In genomic region chr20:34129518-34130162, GRCh38 we compare ENCODE assay signal across 8 cellular contexts. TPM values are rescaled to one million over a fixed set of nuclear protein-coding genes. Genes with fewer than 3 reads are reported as not detected.
DNase-seq lines count a peak whose midpoint lies in the region; ATAC-seq and TF ChIP-seq lines count a peak whose summit lies in the region.

No MANE protein-coding gene starts in this region.

- no peaks in the 10 kb centered on the region for H3K4me1 ChIP-seq in foreskin keratinocyte
- peaks cover 5% of the 10 kb centered on the region for H3K4me1 ChIP-seq in vagina

- H3K4me3 Mint-ChIP-seq in osteocyte (ENCODE audit: unreplicated experiment), result peak overlapping the region; percentile 52

- peaks cover 9% of the 10 kb centered on the region for H3K9me3 Mint-ChIP-seq in osteocyte (ENCODE audit: unreplicated experiment)

- no peaks in the 10 kb centered on the region for H3K36me3 Mint-ChIP-seq in osteocyte (ENCODE audit: unreplicated experiment)

- no peak overlapping the region for H3K4me3 ChIP-seq in vagina

- DNase-seq in GM03348 (ENCODE audit: low spot score) (peak; percentile 76), MV-4-11 (lab: John Stamatoyannopoulos, UW) (peak; percentile 47), SHP77 treated with DMSO at 0.1 percent for 48 hours (lab: John Stamatoyannopoulos, UW) (peak; percentile 32), foreskin keratinocyte (peak; percentile 13 to 58), osteocyte (ENCODE audit: extremely low spot score, unreplicated experiment) (no peak), vagina (ENCODE audit: extremely low spot score in 2 of 2) (no peak)
- peak; percentile 21 for DNase-seq in activated effector memory CD4-positive, alpha-beta T cell treated with Interleukin-2 at 50 U/mL for 16 hours

- H3K9me3 ChIP-seq in vagina, result no peaks in the 10 kb centered on the region

- H3K4me1 Mint-ChIP-seq in osteocyte (ENCODE audit: unreplicated experiment), result peaks cover 11% of the 10 kb centered on the region

- TF ChIP-seq CTCF in foreskin keratinocyte (conservative IDR thresholded peaks at IDR 0.05) (peak; percentile 90), osteocyte (IDR thresholded peaks at IDR 0.05) (peak; percentile 87), vagina (IDR thresholded peaks at IDR 0.05) (peak; percentile 83 to 90 (median 85))

- H3K27ac ChIP-seq in foreskin keratinocyte (no peak overlapping the region), vagina (no peak overlapping the region)

- TF ChIP-seq POLR2A in vagina (IDR thresholded peaks at IDR 0.05), result no peak

- intact Hi-C loops in vagina (cut with DNase I), result loop anchor here (5.0 kb wide), 1 partner anchor 267 kb away; no protein-coding TSS in a partner anchor

- H3K27me3 ChIP-seq in foreskin keratinocyte (peaks cover 14% of the 10 kb centered on the region), vagina (no peaks in the 10 kb centered on the region)

- H3K36me3 ChIP-seq in vagina, result no peaks in the 10 kb centered on the region

- H3K27ac Mint-ChIP-seq in osteocyte (ENCODE audit: unreplicated experiment), result no peak overlapping the region

- peaks cover 41% of the 10 kb centered on the region for H3K27me3 Mint-ChIP-seq in osteocyte (ENCODE audit: unreplicated experiment)

- ATAC-seq in foreskin keratinocyte (peak; percentile 64), GM18517 (IDR thresholded peaks at IDR 0.05; ENCODE audit: unreplicated experiment) (no peak)

RNA-seq across cellular contexts. Expression of gene EIF2S2, which starts 17.6 kb away (rescaled TPM):
- total RNA-seq in foreskin keratinocyte (141 and 144 TPM in 2 replicates), osteocyte (87.9 and 90.6 TPM in 2 replicates), vagina (34.6 TPM)
- polyA plus RNA-seq in foreskin keratinocyte, result 129 and 135 TPM in 2 replicates

Comparison
In these comparisons a context has a peak if more than half of its experiments do, and no peak if none do; other contexts are left out.
1. DNase-seq: peak in GM03348 (single experiment), MV-4-11 (single experiment), SHP77 treated with DMSO at 0.1 percent for 48 hours (single experiment), activated effector memory CD4-positive, alpha-beta T cell treated with Interleukin-2 at 50 U/mL for 16 hours (single experiment) and foreskin keratinocyte (2 of 2); none in osteocyte (single experiment) and vagina (0 of 2).
2. Peak in every context shown above with its lines, with median percentiles within 50 percentile points of each other: CTCF ChIP-seq.